8 cellular contexts compared by ENCODE assay signal in the genomic region with DNA sequence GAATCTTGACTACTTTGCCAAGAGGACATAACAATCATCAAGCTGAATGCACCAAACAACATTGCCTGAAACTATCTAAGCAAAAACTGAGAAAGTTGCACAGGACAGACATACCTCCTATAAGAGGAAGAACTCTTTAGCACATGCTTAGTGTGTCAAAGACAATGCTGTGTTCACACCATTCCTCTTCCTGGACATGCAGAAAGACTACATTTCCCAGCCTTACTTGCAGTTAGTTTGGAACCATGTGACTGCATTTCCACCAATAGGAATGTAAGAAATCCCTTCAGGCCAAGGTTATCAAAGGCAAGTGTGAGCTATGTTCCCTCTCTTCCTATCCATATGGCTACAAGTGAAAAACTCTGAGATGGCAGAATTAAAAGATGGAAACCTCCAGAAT. TPM values are rescaled to one million over a fixed set of nuclear protein-coding genes. Genes with fewer than 3 reads are reported as not detected.
DNase-seq lines count a peak whose midpoint lies in the region; ATAC-seq, FAIRE-seq and TF ChIP-seq lines count a peak whose summit lies in the region.
"Not testable (repeated sequence)": the region's sequence is repeated elsewhere in the genome, so short reads cannot be mapped to it uniquely, and the experiment has no call there.
"Had no signal": no experiment of that assay in that cellular context is flagged by ENCODE, and none has a peak within 500 bp of the region (broad histone marks: within the 10 kb centered on the region; RNA-seq: fewer than 3 reads in every experiment).

No MANE protein-coding gene starts in this region.

- not testable (repeated sequence) for H3K4me2 ChIP-seq in K562 (ENCODE audit: insufficient read depth, low read length); HepG2 (ENCODE audit: low read depth, low read length)

- DNase-seq in GM12891 (ENCODE audit: insufficient read length, low spot score); K562 (ENCODE audit: extremely low read depth in 1 of 4, low spot score in 3 of 4); HepG2 (ENCODE audit: low spot score): not testable (repeated sequence)

- H3K4me3 ChIP-seq in K562; HepG2 (replicated peaks in 1 of 3; ENCODE audit: insufficient read depth in 1 of 3, low read depth in 2 of 3, low read length in 3 of 3): not testable (repeated sequence)

- H3K79me2 ChIP-seq in K562 (ENCODE audit: control insufficient read depth, insufficient read depth, low read length); HepG2 (ENCODE audit: insufficient read depth, low read length): not testable (repeated sequence)

- TF ChIP-seq EP300 in Ishikawa (IDR thresholded peaks at IDR 0.05; ENCODE audit: borderline replicate concordance); K562 (IDR thresholded peaks at IDR 0.05; ENCODE audit: low read length); HepG2 (IDR thresholded peaks at IDR 0.05; ENCODE audit: low read depth in 2 of 2, low read length in 2 of 2); HepG2 (CRISPR knock-in tag; IDR thresholded peaks at IDR 0.05; ENCODE audit: borderline replicate concordance): not testable (repeated sequence)

- intact Hi-C loops in K562 (cut with micrococcal nuclease); HepG2 (cut with micrococcal nuclease; ENCODE audit: unreplicated experiment): not testable (repeated sequence)

- not testable (repeated sequence) for H3K36me3 ChIP-seq in K562 (ENCODE audit: control insufficient read depth, insufficient read depth, low read length); HepG2 (replicated peaks in 1 of 2; ENCODE audit: control insufficient read depth in 1 of 2, insufficient read depth in 2 of 2, low read length in 2 of 2)

- H3K27me3 ChIP-seq in K562 (ENCODE audit: control insufficient read depth in 2 of 2, insufficient read depth in 2 of 2, low read length in 2 of 2); HepG2 (ENCODE audit: control insufficient read depth in 1 of 2, insufficient read depth in 2 of 2, low read length in 2 of 2): not testable (repeated sequence)

- TF ChIP-seq RAD21 in Ishikawa (IDR thresholded peaks at IDR 0.05; ENCODE audit: low read depth); K562 (CRISPR knock-in tag; conservative IDR thresholded peaks at IDR 0.05 in 1 of 2, IDR thresholded peaks at IDR 0.05 in 1 of 2); HepG2 (CRISPR knock-in tag; IDR thresholded peaks at IDR 0.05): not testable (repeated sequence)

- not testable (repeated sequence) for H3K9me1 ChIP-seq in K562 (ENCODE audit: control insufficient read depth, insufficient read depth, low read length)

- not testable (repeated sequence) for H3K4me1 ChIP-seq in K562 (replicated peaks in 1 of 2; ENCODE audit: control insufficient read depth in 2 of 2, insufficient read depth in 2 of 2, low read length in 2 of 2); HepG2 (ENCODE audit: insufficient read depth, low read length)

- H3K9me3 ChIP-seq in K562 (replicated peaks; ENCODE audit: control insufficient read depth, insufficient read depth, low read depth, low read length); HepG2 (ENCODE audit: low read length): not testable (repeated sequence)

- POLR2A ChIA-PET in K562 (lab: Yijun Ruan, JAX); HepG2 (lab: Yijun Ruan, JAX): not testable (repeated sequence)

- CTCF ChIA-PET in K562 (lab: Yijun Ruan, JAX; ENCODE audit: low intra/inter-chr PET ratio) = not testable (repeated sequence)
- CTCF ChIA-PET in HepG2 (lab: Yijun Ruan, JAX; ENCODE audit: low intra/inter-chr PET ratio, low total read pairs) = interaction anchor here (0.7 kb wide), 1 partner anchor 499 kb away, joined by 3 read pairs; no protein-coding TSS in a partner anchor

- H4K20me1 ChIP-seq in K562 (replicated peaks; ENCODE audit: control insufficient read depth, insufficient read depth, low read length); HepG2 (ENCODE audit: insufficient read depth, low read length): not testable (repeated sequence)

- FAIRE-seq in GM12891 (lab: Jason Lieb, UNC) = peak; percentile 38
- peak; percentile 51 for FAIRE-seq in K562 (lab: Jason Lieb, UNC)
- FAIRE-seq in HepG2 (lab: Jason Lieb, UNC) = not testable (repeated sequence)

- H3K27ac ChIP-seq in K562 (ENCODE audit: extremely low read depth, low read depth, low read length); HepG2 (ENCODE audit: extremely low read length, insufficient read depth, low read length): not testable (repeated sequence)

- TF ChIP-seq CTCF in K562 (IDR thresholded peaks at IDR 0.05 in 2 of 3, conservative IDR thresholded peaks at IDR 0.05 in 1 of 3; ENCODE audit: insufficient read depth in 2 of 3, low read depth in 1 of 3, low read length in 3 of 3); HepG2 (CRISPR knock-in tag; IDR thresholded peaks at IDR 0.05): not testable (repeated sequence)

- H2AFZ ChIP-seq in K562 (ENCODE audit: low read depth, low read length); HepG2 (ENCODE audit: low read length): not testable (repeated sequence)

- TF ChIP-seq POLR2A in GM12891 (IDR thresholded peaks at IDR 0.05; ENCODE audit: low read depth, low read length); K562 (conservative IDR thresholded peaks at IDR 0.05); HepG2 (IDR thresholded peaks at IDR 0.05; ENCODE audit: insufficient read depth in 1 of 2, low read depth in 2 of 2, low read length in 2 of 2): not testable (repeated sequence)

- ATAC-seq in K562, HepG2: not testable (repeated sequence)

- not testable (repeated sequence) for BruUV-seq in K562 (replicated peaks; lab: Mats Ljungman, UMichigan); HepG2 (replicated peaks; lab: Mats Ljungman, UMichigan)

- H3K9ac ChIP-seq in K562 (ENCODE audit: insufficient read depth in 1 of 2, low read depth in 2 of 2, low read length in 2 of 2); HepG2 (ENCODE audit: insufficient read depth, low read depth, low read length): not testable (repeated sequence)

- in situ Hi-C loops in K562 (cut with MboI); HepG2 (cut with HindIII; ENCODE audit: extremely low pct_ligation_motif_present, low pct_unique_long_range_greater_than_20kb): not testable (repeated sequence)

RNA-seq across cellular contexts. Expression of a gene that starts 39.2 kb away (rescaled TPM):
- polyA plus RNA-seq in GM12891 (2012; ENCODE audit: low read depth, missing spikeins) = 34.5 TPM
- 14.0 and 42.4 TPM in 2 replicates for total RNA-seq in K562 (2011; cell fraction: chromatin; rRNA removed; ENCODE audit: low replicate concordance)
- total RNA-seq in K562 (2011; cell fraction: nucleolus; rRNA removed) = 38.0 and 40.8 TPM in 2 replicates
- total RNA-seq in K562 (2011; cell fraction: nucleoplasm; rRNA removed) = 17.3 and 24.9 TPM in 2 replicates
- total RNA-seq in K562 (2014; rRNA removed) (10.1 and 12.2 TPM in 2 replicates), K562 (2014; rRNA removed; fragmentation: Illumina TruSeq; extraction: Trizol) (3.7 and 4.3 TPM in 2 replicates), K562 (2015; rRNA removed; fragmentation: Illumina TruSeq; extraction: Trizol) (2.3 and 3.3 TPM in 2 replicates), K562 (2021) (13.6 and 14.1 TPM in 2 replicates), HepG2 (2016; rRNA removed; fragmentation: Illumina TruSeq; extraction: Trizol) (2.3 and 8.8 TPM in 2 replicates)
- polyA plus RNA-seq in K562 (2011; rRNA removed) (8.6 and 10.0 TPM in 2 replicates), K562 (2014; fragmentation: Illumina TruSeq; extraction: Trizol) (5.1 and 6.5 TPM in 2 replicates), K562 (2014; fragmentation: Nextera tagmentation; extraction: Ambion mirVana) (under 1 TPM; 0.10 to 0.17 TPM), K562 (2014; rRNA removed) (7.3 and 11.6 TPM in 2 replicates), HepG2 (2011; rRNA removed) (18.9 and 25.3 TPM in 2 replicates)
- polyA plus RNA-seq in K562 (2011; cell fraction: cytosol; rRNA removed) = 11.3 and 17.7 TPM in 2 replicates
- polyA plus RNA-seq in K562 (2011; cell fraction: nucleus; rRNA removed) = 30.9 and 40.1 TPM in 2 replicates
- polyA plus RNA-seq in K562 (2012) = 6.5 and 9.5 TPM in 2 replicates
- polyA minus RNA-seq in K562 (2011; rRNA and poly(A)+ RNA removed) = 5.2 and 8.3 TPM in 2 replicates
- polyA minus RNA-seq in K562 (2011; cell fraction: cytosol; rRNA and poly(A)+ RNA removed) = 9.3 and 11.6 TPM in 2 replicates
- 12.3 and 12.5 TPM in 2 replicates for polyA minus RNA-seq in K562 (2011; cell fraction: nucleus; rRNA and poly(A)+ RNA removed)
- total RNA-seq in HepG2 (2016; cell fraction: cytosol; rRNA removed; fragmentation: Illumina TruSeq; extraction: Trizol; ENCODE audit: low read depth) = 3.9 and 4.4 TPM in 2 replicates
- 2.9 and 9.2 TPM in 2 replicates for total RNA-seq in HepG2 (2016; cell fraction: insoluble cytoplasmic fraction; rRNA removed; fragmentation: Illumina TruSeq; extraction: Trizol)
- 4.6 and 5.3 TPM in 2 replicates for total RNA-seq in HepG2 (2016; cell fraction: membrane; rRNA removed; fragmentation: Illumina TruSeq; extraction: Trizol)
- 10.8 and 10.9 TPM in 2 replicates for total RNA-seq in HepG2 (2016; cell fraction: nucleus; rRNA removed; fragmentation: Illumina TruSeq; extraction: Trizol)
- 14.1 and 18.0 TPM in 2 replicates for polyA plus RNA-seq in HepG2 (2011; cell fraction: cytosol; rRNA removed)
- polyA plus RNA-seq in HepG2 (2011; cell fraction: nucleus; rRNA removed) = 71.1 and 107 TPM in 2 replicates
- 8.1 and 8.5 TPM in 2 replicates for polyA plus RNA-seq in HepG2 (2012)
- 1.5 and 2.4 TPM in 2 replicates for polyA plus RNA-seq in HepG2 (2016; cell fraction: cytosol; fragmentation: Illumina TruSeq; extraction: Trizol; ENCODE audit: low read depth)
- polyA plus RNA-seq in HepG2 (2016; cell fraction: insoluble cytoplasmic fraction; fragmentation: Illumina TruSeq; extraction: Trizol; ENCODE audit: low read depth) = 2.4 and 2.7 TPM in 2 replicates
- polyA plus RNA-seq in HepG2 (2016; cell fraction: membrane; fragmentation: Illumina TruSeq; extraction: Trizol; ENCODE audit: low read depth) = 3.0 and 3.2 TPM in 2 replicates
- polyA plus RNA-seq in HepG2 (2016; cell fraction: nucleus; fragmentation: Illumina TruSeq; extraction: Trizol; ENCODE audit: insufficient read depth, low read depth) = 17.9 and 19.5 TPM in 2 replicates
- polyA minus RNA-seq in HepG2 (2011; rRNA and poly(A)+ RNA removed; ENCODE audit: low replicate concordance) = 56.7 and 87.2 TPM in 2 replicates
- 10.2 and 12.8 TPM in 2 replicates for polyA minus RNA-seq in HepG2 (2011; cell fraction: cytosol; rRNA and poly(A)+ RNA removed)
- polyA minus RNA-seq in HepG2 (2011; cell fraction: nucleus; rRNA and poly(A)+ RNA removed) = 7.0 and 9.1 TPM in 2 replicates

RNA-seq across cellular contexts. Expression of a gene that starts 45.4 kb away (rescaled TPM):
- polyA plus RNA-seq in GM12891 (2012; ENCODE audit: low read depth, missing spikeins) = 0.06 TPM
- 0.14 and 0.70 TPM in 2 replicates for total RNA-seq in K562 (2011; cell fraction: chromatin; rRNA removed; ENCODE audit: low replicate concordance)
- total RNA-seq in K562 (2011; cell fraction: nucleolus; rRNA removed) = 0.13 and 0.17 TPM in 2 replicates
- total RNA-seq in K562 (2011; cell fraction: nucleoplasm; rRNA removed) = 0.07 and 0.15 TPM in 2 replicates
- total RNA-seq in K562 (2014; rRNA removed) (0.37 TPM in 1 of 2 replicates, not detected in the other), K562 (2014; rRNA removed; fragmentation: Illumina TruSeq; extraction: Trizol) (0.04 TPM in 1 of 2 replicates, not detected in the other), K562 (2015; rRNA removed; fragmentation: Illumina TruSeq; extraction: Trizol) (0.07 and 0.08 TPM in 2 replicates), K562 (2021) (0.13 and 0.35 TPM in 2 replicates), HepG2 (2016; rRNA removed; fragmentation: Illumina TruSeq; extraction: Trizol) (4.0 and 4.5 TPM in 2 replicates)
- polyA plus RNA-seq in K562 (2011; rRNA removed) (0.10 and 0.19 TPM in 2 replicates), K562 (2014; fragmentation: Illumina TruSeq; extraction: Trizol) (0.06 and 0.15 TPM in 2 replicates), K562 (2014; fragmentation: Nextera tagmentation; extraction: Ambion mirVana) (under 1 TPM in 1 of 2 experiments, not detected in 1; 0.01 TPM), K562 (2014; rRNA removed) (0.21 and 0.43 TPM in 2 replicates), HepG2 (2011; rRNA removed) (5.1 and 6.7 TPM in 2 replicates)
- polyA plus RNA-seq in K562 (2011; cell fraction: cytosol; rRNA removed) = 0.18 and 0.36 TPM in 2 replicates
- polyA plus RNA-seq in K562 (2011; cell fraction: nucleus; rRNA removed) = 0.21 and 0.30 TPM in 2 replicates
- 0.42 and 1.4 TPM in 2 replicates for polyA plus RNA-seq in K562 (2012)
- 0.03 TPM in 1 of 2 replicates, not detected in the other for polyA minus RNA-seq in K562 (2011; rRNA and poly(A)+ RNA removed)
- 1.5 TPM in 1 of 2 replicates, not detected in the other for polyA minus RNA-seq in K562 (2011; cell fraction: cytosol; rRNA and poly(A)+ RNA removed)
- polyA minus RNA-seq in K562 (2011; cell fraction: nucleus; rRNA and poly(A)+ RNA removed) = 0.11 and 0.54 TPM in 2 replicates
- total RNA-seq in HepG2 (2016; cell fraction: cytosol; rRNA removed; fragmentation: Illumina TruSeq; extraction: Trizol; ENCODE audit: low read depth) = 0.62 and 0.91 TPM in 2 replicates
- total RNA-seq in HepG2 (2016; cell fraction: insoluble cytoplasmic fraction; rRNA removed; fragmentation: Illumina TruSeq; extraction: Trizol) = 4.3 and 4.5 TPM in 2 replicates
- total RNA-seq in HepG2 (2016; cell fraction: membrane; rRNA removed; fragmentation: Illumina TruSeq; extraction: Trizol) = 2.2 and 2.4 TPM in 2 replicates
- 1.6 and 2.1 TPM in 2 replicates for total RNA-seq in HepG2 (2016; cell fraction: nucleus; rRNA removed; fragmentation: Illumina TruSeq; extraction: Trizol)
- 2.8 and 5.9 TPM in 2 replicates for polyA plus RNA-seq in HepG2 (2011; cell fraction: cytosol; rRNA removed)
- polyA plus RNA-seq in HepG2 (2011; cell fraction: nucleus; rRNA removed) = 5.1 and 6.8 TPM in 2 replicates
- 2.1 and 3.2 TPM in 2 replicates for polyA plus RNA-seq in HepG2 (2012)
- 0.81 and 0.85 TPM in 2 replicates for polyA plus RNA-seq in HepG2 (2016; cell fraction: cytosol; fragmentation: Illumina TruSeq; extraction: Trizol; ENCODE audit: low read depth)
- polyA plus RNA-seq in HepG2 (2016; cell fraction: insoluble cytoplasmic fraction; fragmentation: Illumina TruSeq; extraction: Trizol; ENCODE audit: low read depth) = 4.5 and 4.7 TPM in 2 replicates
- polyA plus RNA-seq in HepG2 (2016; cell fraction: membrane; fragmentation: Illumina TruSeq; extraction: Trizol; ENCODE audit: low read depth) = 1.9 and 2.1 TPM in 2 replicates
- 4.1 and 4.6 TPM in 2 replicates for polyA plus RNA-seq in HepG2 (2016; cell fraction: nucleus; fragmentation: Illumina TruSeq; extraction: Trizol; ENCODE audit: insufficient read depth, low read depth)
- polyA minus RNA-seq in HepG2 (2011; rRNA and poly(A)+ RNA removed; ENCODE audit: low replicate concordance) = 7.3 and 37.4 TPM in 2 replicates
- polyA minus RNA-seq in HepG2 (2011; cell fraction: cytosol; rRNA and poly(A)+ RNA removed) = 2.2 and 3.3 TPM in 2 replicates
- 1.6 and 3.1 TPM in 2 replicates for polyA minus RNA-seq in HepG2 (2011; cell fraction: nucleus; rRNA and poly(A)+ RNA removed)
- total RNA-seq: A673; CD4-positive, CD25-positive, alpha-beta regulatory T cell; CD8-positive, alpha-beta T cell had no signal
- polyA plus RNA-seq: CD4-positive, alpha-beta memory T cell; CD4-positive, CD25-positive, alpha-beta regulatory T cell had no signal
